ENCODE assay signal across 1 cellular context in genomic region chr2:174753038-174753633, GRCh38.
TF ChIP-seq lines count a peak whose summit lies in the region.

No MANE protein-coding gene starts in this region.

TF ChIP-seq in GM12878, 131 proteins besides CTCF, POLR2A, EP300 and RAD21 (continued from another document):
- TF ChIP-seq ATF7 (IDR thresholded peaks at IDR 0.05; ENCODE audit: low read depth), result 0 out of 2 replicates have a peak, but pooled peaks have one; percentile 29
- TF ChIP-seq MYB (IDR thresholded peaks at IDR 0.05; ENCODE audit: borderline replicate concordance, low read depth, low read length), result no peak
- 0 out of 2 replicates have a peak, but pooled peaks have one; percentile 45 for TF ChIP-seq PAX5 (IDR thresholded peaks at IDR 0.05; ENCODE audit: borderline replicate concordance, low read depth, low read length)
- TF ChIP-seq CREM (IDR thresholded peaks at IDR 0.05; ENCODE audit: low read depth), result peak; percentile 35; the same call in 1 of the 2 replicates
- no peak for TF ChIP-seq ATF2 (IDR thresholded peaks at IDR 0.05; ENCODE audit: low read length)
- TF ChIP-seq ZNF592 (IDR thresholded peaks at IDR 0.05), result no peak
